In the genomic region with DNA sequence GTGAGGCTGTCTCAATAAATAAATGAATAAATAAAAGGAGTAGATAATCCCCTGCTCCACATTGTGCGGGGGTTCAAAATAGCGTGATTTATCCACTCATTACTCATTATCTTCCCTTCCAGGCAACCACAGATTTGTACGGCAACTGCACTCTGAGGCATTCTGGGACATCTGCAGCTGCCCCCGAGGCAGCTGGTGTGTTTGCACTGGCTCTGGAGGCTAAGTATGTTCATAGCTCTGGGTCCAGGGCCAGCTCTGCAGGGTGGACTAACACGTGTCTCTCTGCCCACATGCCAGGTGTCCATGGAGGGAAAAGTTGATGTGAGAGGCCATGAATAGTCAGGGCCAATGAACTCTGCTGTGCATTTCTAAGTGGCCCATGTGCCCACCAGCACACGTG, we compare ENCODE assay signal across 27 cellular contexts.
"Had no signal": no experiment of that assay in that cellular context is flagged by ENCODE, and none has a peak within 500 bp of the region (broad histone marks: within the 10 kb centered on the region; RNA-seq: fewer than 3 reads in every experiment).

No MANE protein-coding gene starts in this region.

- H3K4me3 Mint-ChIP-seq: activated B cell treated with CpG ODN at 0.5 μM for 24 hours; activated CD8-positive, alpha-beta T cell treated with anti-CD3 and anti-CD28 coated beads for 36 hours; activated T-cell treated with anti-CD3 and anti-CD28 coated beads, Interleukin-2, amount 50 U/mL, for 4 hours; activated T-helper 17 cell treated with anti-CD3 and anti-CD28 coated beads, Interleukin-2, amount 50 U/mL, for 72 hours; central memory CD8-positive, alpha-beta T cell; nephron; stimulated activated naive CD8-positive, alpha-beta T cell treated with anti-CD3 and anti-CD28 coated beads, Interleukin-15, Interleukin-2, amounts not matched to agents 100 ng/mL and 50 ng/mL, for 24 hours; T-helper 2 cell treated with Interferon-gamma antibody and Interleukin-4, amounts not matched to agents 5 μg/mL and 100 μg/mL, for 36 hours had no signal

- H3K4me1 ChIP-seq: esophagus squamous epithelium, heart right ventricle, lower lobe of right lung, pancreas, psoas muscle, right atrium auricular region, thyroid gland had no signal

- H3K27ac Mint-ChIP-seq: activated B cell treated with CpG ODN at 0.5 μM for 24 hours; activated CD8-positive, alpha-beta T cell treated with anti-CD3 and anti-CD28 coated beads for 36 hours; activated naive CD4-positive, alpha-beta T cell treated with anti-CD3 and anti-CD28 coated beads, Interleukin-2, amount 50 U/mL, for 72 hours; activated T-helper 17 cell treated with anti-CD3 and anti-CD28 coated beads, Interleukin-2, amount 50 U/mL, for 72 hours; nephron; stimulated activated naive CD8-positive, alpha-beta T cell treated with anti-CD3 and anti-CD28 coated beads, Interleukin-15, Interleukin-2, amounts not matched to agents 100 ng/mL and 50 ng/mL, for 24 hours; T-helper 2 cell treated with Interferon-gamma antibody and Interleukin-4, amounts not matched to agents 5 μg/mL and 100 μg/mL, for 36 hours had no signal

- H3K9me3 Mint-ChIP-seq: activated T-cell treated with anti-CD3 and anti-CD28 coated beads, Interleukin-2, amount 50 U/mL, for 4 hours; activated T-helper 17 cell treated with anti-CD3 and anti-CD28 coated beads, Interleukin-2, amount 50 U/mL, for 72 hours; central memory CD8-positive, alpha-beta T cell; stimulated activated naive CD8-positive, alpha-beta T cell treated with anti-CD3 and anti-CD28 coated beads, Interleukin-15, Interleukin-2, amounts not matched to agents 100 ng/mL and 50 ng/mL, for 24 hours had no signal

- H3K4me1 Mint-ChIP-seq: activated B cell treated with CpG ODN at 0.5 μM for 24 hours; activated T-helper 17 cell treated with anti-CD3 and anti-CD28 coated beads, Interleukin-2, amount 50 U/mL, for 72 hours had no signal

- H3K27ac ChIP-seq: epithelial cell of prostate, esophagus squamous epithelium, heart right ventricle, lower lobe of right lung, neutrophil, pancreas, psoas muscle, right atrium auricular region, thyroid gland had no signal

- H3K27me3 ChIP-seq: pancreas, right atrium auricular region, thyroid gland had no signal

- DNase-seq: activated B cell treated with CpG ODN at 0.5 μM for 24 hours; activated CD4-positive, alpha-beta T cell treated with anti-CD3 and anti-CD28 coated beads, Interleukin-2, amount 50 U/mL, for 1 hour; activated CD8-positive, alpha-beta T cell treated with anti-CD3 and anti-CD28 coated beads for 36 hours; activated gamma-delta T cell treated with Interleukin-2 at 50 U/mL for 16 hours; activated T-cell treated with anti-CD3 and anti-CD28 coated beads, Interleukin-2, amount 50 U/mL, for 4 hours; dermis blood vessel endothelial cell; effector CD8-positive, alpha-beta T cell; esophagus squamous epithelium; foreskin melanocyte; heart right ventricle; kidney glomerular epithelial cell; lower lobe of right lung; mesenchymal stem cell; pancreas; psoas muscle; stimulated activated CD4-positive, alpha-beta T cell treated with anti-CD3 and anti-CD28 coated beads, Interleukin-2, amount 100 ng/mL, for 48 hours; T-helper 1 cell; thyroid gland had no signal

- H3K36me3 ChIP-seq: esophagus squamous epithelium, heart right ventricle, lower lobe of right lung, neutrophil, pancreas, right atrium auricular region, thyroid gland had no signal

- H3K4me3 ChIP-seq: esophagus squamous epithelium, heart right ventricle, lower lobe of right lung, pancreas, psoas muscle, right atrium auricular region, thyroid gland had no signal

- H3K9me3 ChIP-seq: esophagus squamous epithelium, heart right ventricle, lower lobe of right lung, neutrophil, pancreas, psoas muscle, right atrium auricular region, thyroid gland had no signal

- H3K36me3 Mint-ChIP-seq: activated naive CD4-positive, alpha-beta T cell treated with anti-CD3 and anti-CD28 coated beads, Interleukin-2, amount 50 U/mL, for 72 hours had no signal
